Comparison of ENCODE assay signal across 22 cellular contexts in genomic region chr11:102276302-102277182, GRCh38. TPM values are rescaled to one million over a fixed set of nuclear protein-coding genes. Genes with fewer than 3 reads are reported as not detected.
DNase-seq lines count a peak whose midpoint lies in the region; ATAC-seq and TF ChIP-seq lines count a peak whose summit lies in the region.
"Had no signal": no experiment of that assay in that cellular context is flagged by ENCODE, and none has a peak within 500 bp of the region (broad histone marks: within the 10 kb centered on the region; RNA-seq: fewer than 3 reads in every experiment).

No MANE protein-coding gene starts in this region.

- H3K27ac ChIP-seq in right atrium auricular region = no peak overlapping the region
- peak overlapping the region; percentile 45 for H3K27ac ChIP-seq in suprapubic skin
- H3K27ac ChIP-seq: esophagus squamous epithelium, KMS-11, left ventricle myocardium inferior, prostate gland, vagina had no signal

- WGBS in suprapubic skin = 56% methylated on average over 7 of the region's 7 CpGs

- peak; percentile 52 for ATAC-seq in Right ventricle myocardium superior (ENCODE audit: poor library complexity)
- ATAC-seq: T-helper 17 cell had no signal

- no peak for TF ChIP-seq EP300 in suprapubic skin (IDR thresholded peaks at IDR 0.05)

- H3K9me3 ChIP-seq in right atrium auricular region (no peaks in the 10 kb centered on the region), suprapubic skin (no peaks in the 10 kb centered on the region)
- H3K9me3 ChIP-seq: esophagus squamous epithelium, left ventricle myocardium inferior, prostate gland, vagina had no signal

- TF ChIP-seq CTCF in right atrium auricular region (IDR thresholded peaks at IDR 0.05) (no peak), astrocyte of the cerebellum (IDR thresholded peaks at IDR 0.05; ENCODE audit: low read depth, low read length, missing control alignments) (no peak), suprapubic skin (IDR thresholded peaks at IDR 0.05) (no peak)

- intact Hi-C loops in Right ventricle myocardium superior (cut with DNase I) = no loop called here

- H3K4me3 ChIP-seq in right atrium auricular region (no peak overlapping the region), astrocyte of the cerebellum (ENCODE audit: low read depth, low read length) (no peak overlapping the region), suprapubic skin (no peak overlapping the region)
- H3K4me3 ChIP-seq: esophagus squamous epithelium, left ventricle myocardium inferior, prostate gland, vagina had no signal

- H3K4me1 ChIP-seq in right atrium auricular region (peaks cover 0 to 6% of the 10 kb centered on the region in 2 donors), suprapubic skin (peaks cover 36% of the 10 kb centered on the region)
- H3K4me1 ChIP-seq: prostate gland had no signal

- no peak for TF ChIP-seq POLR2A in suprapubic skin (IDR thresholded peaks at IDR 0.05)

- H3K27me3 ChIP-seq in right atrium auricular region (no peaks in the 10 kb centered on the region), suprapubic skin (no peaks in the 10 kb centered on the region)
- H3K27me3 ChIP-seq: esophagus squamous epithelium, vagina had no signal

- in situ Hi-C loops in astrocyte of the cerebellum (cut with HindIII; ENCODE audit: low sequenced_read_pairs) = no loop called here
- in situ Hi-C loops in KBM-7 (cut with MboI; ENCODE audit: low pct_unique_long_range_greater_than_20kb, low sequenced_read_pairs) = no loop called here

- H3K36me3 ChIP-seq in right atrium auricular region = no peaks in the 10 kb centered on the region
- no peaks in the 10 kb centered on the region for H3K36me3 ChIP-seq in suprapubic skin
- H3K36me3 ChIP-seq: esophagus squamous epithelium, left ventricle myocardium inferior, prostate gland, vagina had no signal

- DNase-seq in Right ventricle myocardium superior = no peak
- no peak for DNase-seq in right atrium auricular region (ENCODE audit: low spot score)
- DNase-seq in astrocyte of the cerebellum (ENCODE audit: low read depth) = peak; percentile 46
- DNase-seq in iris pigment epithelial cell (ENCODE audit: low read depth) = peak; percentile 34
- no peak for DNase-seq in suprapubic skin (ENCODE audit: low spot score in 2 of 2)
- no peak for DNase-seq in NCI-H774 (lab: John Stamatoyannopoulos, UW)
- DNase-seq in KG1 (lab: John Stamatoyannopoulos, UW) = no peak
- no peak for DNase-seq in KBM-7
- DNase-seq: activated CD4-positive, CD25-positive, alpha-beta regulatory T cell; CD4-positive, CD25-positive, alpha-beta regulatory T cell; cortex of kidney; DMS53; esophagus squamous epithelium; hippocampal formation; left ventricle myocardium inferior; naive B cell; NCI-H1436; stimulated activated CD4-positive, alpha-beta T cell treated with anti-CD3 and anti-CD28 coated beads, Interleukin-15, amount 100 ng/mL, for 24 hours; T-helper 17 cell had no signal

RNA-seq across cellular contexts. Expression of gene BIRC3, which starts 40.7 kb away (rescaled TPM):
- total RNA-seq in Right ventricle myocardium superior (10.5 TPM), right atrium auricular region (1 to 10 TPM; 3.6 to 9.1 TPM), suprapubic skin (10 to 100 TPM in 3 of 4 donors, 1 to 10 TPM in 1; 4.0 to 18.2 (median 10.7) TPM)

Comparison
In these comparisons a context has a peak if more than half of its experiments do, and no peak if none do; other contexts are left out.
1. DNase-seq: peak in astrocyte of the cerebellum (single experiment) and iris pigment epithelial cell (single experiment); none in Right ventricle myocardium superior (single experiment), right atrium auricular region (single experiment), suprapubic skin (0 of 2), NCI-H774 (single experiment), KG1 (single experiment) and KBM-7 (single experiment).